In the genomic region with DNA sequence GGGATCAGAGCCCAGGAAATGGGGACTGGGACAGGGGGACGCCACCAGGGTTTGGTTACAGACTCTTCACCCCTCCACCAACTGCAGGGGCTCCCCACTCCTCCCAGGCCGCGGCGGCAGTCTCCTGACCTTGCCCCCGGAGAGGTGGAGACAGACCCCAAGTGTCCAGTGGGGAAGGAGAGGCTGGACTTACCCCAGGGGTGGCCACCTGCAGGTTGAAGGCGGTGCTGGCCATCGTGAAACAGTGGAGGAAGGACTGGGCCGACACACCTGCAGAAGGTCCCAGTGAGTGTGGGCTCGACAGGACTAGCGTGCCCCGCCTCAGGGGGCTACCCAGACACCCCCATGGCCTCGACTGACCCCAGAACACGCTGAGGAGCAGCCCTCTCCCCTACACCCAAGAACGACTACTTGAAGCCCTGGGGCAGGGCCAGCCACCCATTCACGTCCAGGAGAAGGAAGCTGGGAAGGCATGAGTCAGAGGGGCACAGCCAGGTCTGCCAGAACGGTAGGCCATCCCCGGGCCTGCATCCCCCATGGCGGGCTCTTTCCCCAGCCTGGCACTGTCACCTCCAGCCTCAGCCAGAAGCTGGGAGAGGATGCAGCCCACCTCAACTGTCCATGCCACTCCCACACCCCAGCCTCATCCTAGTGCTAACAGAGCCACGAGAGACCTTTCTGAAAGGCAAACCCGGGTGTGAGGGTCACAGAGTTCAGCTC, we compare ENCODE assay signal across 10 cellular contexts. TPM values are rescaled to one million over a fixed set of nuclear protein-coding genes. Genes with fewer than 3 reads are reported as not detected.
DNase-seq lines count a peak whose midpoint lies in the region; ATAC-seq and TF ChIP-seq lines count a peak whose summit lies in the region.
"Had no signal": no experiment of that assay in that cellular context is flagged by ENCODE, and none has a peak within 500 bp of the region (broad histone marks: within the 10 kb centered on the region; RNA-seq: fewer than 3 reads in every experiment).

No MANE protein-coding gene starts in this region.

- peak overlapping the region; percentile 83 for H3K4me2 ChIP-seq in Loucy (ENCODE audit: low read depth, low read length, poor library complexity, severe bottlenecking)

- peak overlapping the region; percentile 63 for H3K4me3 Mint-ChIP-seq in CD8-positive, alpha-beta T cell
- peak overlapping the region; percentile 59 to 85 (median 70) for H3K4me3 Mint-ChIP-seq in naive thymus-derived CD8-positive, alpha-beta T cell

- DNase-seq in CD8-positive, alpha-beta T cell, result no peak
- DNase-seq in breast epithelium (ENCODE audit: low spot score in 2 of 2), result no peak
- no peak for DNase-seq in naive thymus-derived CD8-positive, alpha-beta T cell
- DNase-seq in Peyer's patch, result no peak
- no peak for DNase-seq in NOMO-1 treated with dmso at 0.1 percent for 144 hours (lab: John Stamatoyannopoulos, UW; ENCODE audit: unreplicated experiment)
- DNase-seq: NCI-H1930; stimulated activated CD4-positive, alpha-beta T cell treated with anti-CD3 and anti-CD28 coated beads, Interleukin-1b, Interleukin-23, amount 100 ng/mL, for 48 hours had no signal

- no peak for ATAC-seq in CD8-positive, alpha-beta T cell
- no peak for ATAC-seq in naive thymus-derived CD8-positive, alpha-beta T cell
- no peak for ATAC-seq in GM21825 (IDR thresholded peaks at IDR 0.05; ENCODE audit: unreplicated experiment)
- no peak for ATAC-seq in GM21717 (IDR thresholded peaks at IDR 0.05; ENCODE audit: unreplicated experiment)

- H3K4me3 ChIP-seq in CD8-positive, alpha-beta T cell (ENCODE audit: low read depth, low read length), result no peak overlapping the region
- H3K4me3 ChIP-seq in Loucy (ENCODE audit: low read length, poor library complexity, severe bottlenecking) (peak overlapping the region; percentile 89), breast epithelium (peak overlapping the region in 2 of 3 donors; percentile 3 to 99), Peyer's patch (no peak overlapping the region)

- no peak overlapping the region for H2AFZ ChIP-seq in Loucy (ENCODE audit: low read length)

- H3K27ac ChIP-seq in CD8-positive, alpha-beta T cell (ENCODE audit: low read depth, low read length), result no peak overlapping the region
- H3K27ac ChIP-seq in breast epithelium (no peak overlapping the region), Peyer's patch (no peak overlapping the region)

- no peaks in the 10 kb centered on the region for H3F3A ChIP-seq in Loucy (ENCODE audit: low read depth)

- peaks cover 65% of the 10 kb centered on the region for H3K79me2 ChIP-seq in Loucy (ENCODE audit: insufficient read depth, low read length)

- H3K9ac ChIP-seq in Loucy (ENCODE audit: low read depth, low read length, poor library complexity, severe bottlenecking), result peak overlapping the region; percentile 96

- H3K27ac Mint-ChIP-seq in CD8-positive, alpha-beta T cell, result no peak overlapping the region
- peak overlapping the region in 3 of 10 donors; percentile 60 to 83 (median 74) for H3K27ac Mint-ChIP-seq in naive thymus-derived CD8-positive, alpha-beta T cell

- TF ChIP-seq POLR2A in breast epithelium (IDR thresholded peaks at IDR 0.05) (no peak), Peyer's patch (IDR thresholded peaks at IDR 0.05) (no peak)

- H3K9me3 ChIP-seq in CD8-positive, alpha-beta T cell (ENCODE audit: low read length), result no peaks in the 10 kb centered on the region
- H3K9me3 ChIP-seq in Loucy (ENCODE audit: insufficient read depth, low read depth, low read length) (no peaks in the 10 kb centered on the region), breast epithelium (no peaks in the 10 kb centered on the region), Peyer's patch (no peaks in the 10 kb centered on the region)

- peaks cover 46% of the 10 kb centered on the region for H4K20me1 ChIP-seq in Loucy (ENCODE audit: insufficient read depth, low read length, poor library complexity, severe bottlenecking)

- no peaks in the 10 kb centered on the region for H3K27me3 ChIP-seq in CD8-positive, alpha-beta T cell (ENCODE audit: insufficient read depth, low read length)
- H3K27me3 ChIP-seq in Loucy (ENCODE audit: insufficient read depth, low read length, poor library complexity, severe bottlenecking), result no peaks in the 10 kb centered on the region
- no peaks in the 10 kb centered on the region for H3K27me3 ChIP-seq in breast epithelium
- H3K27me3 ChIP-seq in Peyer's patch, result no peaks in the 10 kb centered on the region

- H3K9me3 Mint-ChIP-seq in CD8-positive, alpha-beta T cell, result no peaks in the 10 kb centered on the region
- no peaks in the 10 kb centered on the region for H3K9me3 Mint-ChIP-seq in naive thymus-derived CD8-positive, alpha-beta T cell

- CTCF ChIA-PET in CD8-positive, alpha-beta T cell (lab: Charles Lee), result interaction anchor here (0.6 to 2.7 kb wide), 3 partner anchors 9 to 275 kb away, joined by 3 to 9 read pairs (median 3); no protein-coding TSS in a partner anchor

- no peaks in the 10 kb centered on the region for H3K9me2 ChIP-seq in Loucy (replicated peaks; ENCODE audit: low read depth, low read length)

- peaks cover 26% of the 10 kb centered on the region for H3K4me1 Mint-ChIP-seq in CD8-positive, alpha-beta T cell (ENCODE audit: low read depth)
- H3K4me1 Mint-ChIP-seq in naive thymus-derived CD8-positive, alpha-beta T cell, result peaks cover 5 to 35% (median 22%) of the 10 kb centered on the region in 4 donors

- no peaks in the 10 kb centered on the region for H3K27me3 Mint-ChIP-seq in CD8-positive, alpha-beta T cell (ENCODE audit: low read depth)
- no peaks in the 10 kb centered on the region for H3K27me3 Mint-ChIP-seq in naive thymus-derived CD8-positive, alpha-beta T cell

- no peaks in the 10 kb centered on the region for H3K36me3 ChIP-seq in CD8-positive, alpha-beta T cell (ENCODE audit: insufficient read depth, low read length)
- H3K36me3 ChIP-seq in Loucy (ENCODE audit: insufficient read depth, low read length) (peaks cover 13% of the 10 kb centered on the region; the same call in 1 of the 2 replicates), breast epithelium (no peaks in the 10 kb centered on the region), Peyer's patch (peaks cover 0 to 38% (median 0%) of the 10 kb centered on the region in 3 donors)

- intact Hi-C loops in CD8-positive, alpha-beta T cell (cut with DNase I, micrococcal nuclease), result no loop called here
- intact Hi-C loops in breast epithelium (cut with DNase I; ENCODE audit: low total_unique reads), result loop anchor here (10.0 kb wide), 1 partner anchor 210 kb away; a partner anchor contains a TSS

- POLR2A ChIA-PET in CD8-positive, alpha-beta T cell (lab: Charles Lee), result interaction anchor here (0.8 kb wide), 1 partner anchor 34 kb away, joined by 3 read pairs; no protein-coding TSS in a partner anchor
- POLR2A ChIA-PET in naive thymus-derived CD8-positive, alpha-beta T cell (lab: Charles Lee), result interaction anchor here (0.9 to 3.1 kb wide), 3 partner anchors 44 to 215 kb away, joined by 3 to 10 read pairs (median 3); a partner anchor contains a TSS

- peaks cover 24% of the 10 kb centered on the region for H3K4me1 ChIP-seq in CD8-positive, alpha-beta T cell (ENCODE audit: insufficient read depth, low read length)
- peaks cover 26% of the 10 kb centered on the region for H3K4me1 ChIP-seq in Loucy (ENCODE audit: insufficient read depth, low read length, poor library complexity, severe bottlenecking)
- H3K4me1 ChIP-seq in breast epithelium, result peaks cover 7 to 12% of the 10 kb centered on the region in 2 donors
- peaks cover 0 to 41% (median 12%) of the 10 kb centered on the region in 4 donors for H3K4me1 ChIP-seq in Peyer's patch

- peaks cover 14% of the 10 kb centered on the region for H3K36me3 Mint-ChIP-seq in CD8-positive, alpha-beta T cell
- peaks cover 0 to 3% (median 0%) of the 10 kb centered on the region in 3 donors for H3K36me3 Mint-ChIP-seq in naive thymus-derived CD8-positive, alpha-beta T cell

- TF ChIP-seq CTCF in CD8-positive, alpha-beta T cell (IDR thresholded peaks at IDR 0.05), result no peak
- TF ChIP-seq CTCF in Loucy (conservative IDR thresholded peaks at IDR 0.05; ENCODE audit: low read length), result no peak
- no peak for TF ChIP-seq CTCF in breast epithelium (IDR thresholded peaks at IDR 0.05)
- TF ChIP-seq CTCF in Peyer's patch (IDR thresholded peaks at IDR 0.05), result no peak

RNA-seq across cellular contexts. Expression of a gene that starts 2.3 kb away (rescaled TPM):
- total RNA-seq in CD8-positive, alpha-beta T cell, result 10 to 100 TPM; 21.2 to 22.6 TPM
- total RNA-seq in breast epithelium (10 to 100 TPM in 2 of 3 donors, 1 to 10 TPM in 1; 9.9 to 17.4 (median 16.4) TPM), Peyer's patch (10 to 100 TPM; 47.6 to 81.7 (median 52.9) TPM)
- 10 to 100 TPM; 57.0 to 65.6 TPM for total RNA-seq in naive thymus-derived CD8-positive, alpha-beta T cell
- polyA plus RNA-seq in naive thymus-derived CD8-positive, alpha-beta T cell, result 10 to 100 TPM in 2 of 3 donors, 1 to 10 TPM in 1; 7.2 to 20.7 (median 12.8) TPM

RNA-seq across cellular contexts. Expression of a gene that starts 14.9 kb away (rescaled TPM):
- not detected for total RNA-seq in CD8-positive, alpha-beta T cell
- not detected for total RNA-seq in breast epithelium
- total RNA-seq in naive thymus-derived CD8-positive, alpha-beta T cell, result not detected
- not detected for polyA plus RNA-seq in naive thymus-derived CD8-positive, alpha-beta T cell
- total RNA-seq in Peyer's patch, result not detected

RNA-seq across cellular contexts. Expression of a gene that starts 23.0 kb away (rescaled TPM):
- total RNA-seq in CD8-positive, alpha-beta T cell, result 10 to 100 TPM; 11.6 to 15.7 TPM
- total RNA-seq in breast epithelium, result 10 to 100 TPM in 1 of 3 donors, 1 to 10 TPM in 2; 2.7 to 11.5 (median 4.7) TPM
- 10 to 100 TPM; 18.1 to 19.2 TPM for total RNA-seq in naive thymus-derived CD8-positive, alpha-beta T cell
- 10 to 100 TPM in 1 of 3 donors, 1 to 10 TPM in 2; 6.4 to 16.4 (median 6.5) TPM for polyA plus RNA-seq in naive thymus-derived CD8-positive, alpha-beta T cell
- 10 to 100 TPM; 14.2 to 22.0 (median 16.6) TPM for total RNA-seq in Peyer's patch

RNA-seq across cellular contexts. Expression of a gene that starts 27.8 kb away (rescaled TPM):
- 10 to 100 TPM; 30.2 to 31.0 TPM for total RNA-seq in CD8-positive, alpha-beta T cell
- total RNA-seq in breast epithelium, result 100 to 1,000 TPM; 137 to 239 (median 141) TPM
- 100 to 1,000 TPM; 120 to 124 TPM for total RNA-seq in naive thymus-derived CD8-positive, alpha-beta T cell
- polyA plus RNA-seq in naive thymus-derived CD8-positive, alpha-beta T cell, result 100 to 1,000 TPM; 160 to 173 (median 166) TPM
- 100 to 1,000 TPM; 140 to 175 (median 149) TPM for total RNA-seq in Peyer's patch

RNA-seq across cellular contexts. Expression of a gene that starts 30.0 kb away (rescaled TPM):
- total RNA-seq in CD8-positive, alpha-beta T cell, result 10 to 100 TPM; 21.2 to 29.6 TPM
- total RNA-seq in breast epithelium, result 10 to 100 TPM; 10.2 to 17.3 (median 16.7) TPM
- total RNA-seq in naive thymus-derived CD8-positive, alpha-beta T cell, result 10 to 100 TPM; 37.7 to 40.7 TPM
- 1 to 10 TPM; 2.5 to 6.6 (median 4.1) TPM for polyA plus RNA-seq in naive thymus-derived CD8-positive, alpha-beta T cell
- 10 to 100 TPM; 29.1 to 83.3 (median 70.2) TPM for total RNA-seq in Peyer's patch

Comparison
In these comparisons a context has a peak if more than half of its experiments do, and no peak if none do; other contexts are left out.
1. H3K4me3 ChIP-seq: peak in Loucy (single experiment) and breast epithelium (2 of 3); none in CD8-positive, alpha-beta T cell (single experiment) and Peyer's patch (0 of 4).